14 cellular contexts compared by ENCODE assay signal in genomic region chr6:3759656-3760245, GRCh38. TPM values are rescaled to one million over a fixed set of nuclear protein-coding genes. Genes with fewer than 3 reads are reported as not detected.
DNase-seq lines count a peak whose midpoint lies in the region; ATAC-seq, FAIRE-seq and TF ChIP-seq lines count a peak whose summit lies in the region.
"Had no signal": no experiment of that assay in that cellular context is flagged by ENCODE, and none has a peak within 500 bp of the region (broad histone marks: within the 10 kb centered on the region; RNA-seq: fewer than 3 reads in every experiment).

No MANE protein-coding gene starts in this region.

- H3K9me3 ChIP-seq in vagina (no peaks in the 10 kb centered on the region), upper lobe of right lung (no peaks in the 10 kb centered on the region)

- FAIRE-seq in HTR-8/SVneo (lab: Jason Lieb, UNC), result peak; percentile 67

- H3K36me3 ChIP-seq in vagina (no peaks in the 10 kb centered on the region), upper lobe of right lung (no peaks in the 10 kb centered on the region)

- no peak overlapping the region for H3K4me3 Mint-ChIP-seq in mesothelial cell of epicardium
- H3K4me3 Mint-ChIP-seq: activated naive CD4-positive, alpha-beta T cell treated with anti-CD3 and anti-CD28 coated beads, Interleukin-2, amount 50 U/mL, for 24 hours; naive B cell had no signal

- peak overlapping the region; percentile 94 for H3K27ac Mint-ChIP-seq in mesothelial cell of epicardium
- H3K27ac Mint-ChIP-seq: activated naive CD4-positive, alpha-beta T cell treated with anti-CD3 and anti-CD28 coated beads, Interleukin-2, amount 50 U/mL, for 24 hours; naive B cell had no signal

- intact Hi-C loops in vagina (cut with DNase I), result no loop called here
- intact Hi-C loops in left ventricle myocardium superior (cut with micrococcal nuclease), result loop anchor here (10.0 kb wide), 1 partner anchor 65 kb away; no protein-coding TSS in a partner anchor
- intact Hi-C loops in upper lobe of right lung (cut with DNase I), result no loop called here

- no peak for TF ChIP-seq CTCF in choroid plexus epithelial cell (conservative IDR thresholded peaks at IDR 0.05; ENCODE audit: low read depth, low read length)
- no peak for TF ChIP-seq CTCF in mesothelial cell of epicardium (IDR thresholded peaks at IDR 0.05; ENCODE audit: unreplicated experiment)
- no peak for TF ChIP-seq CTCF in vagina (IDR thresholded peaks at IDR 0.05)
- TF ChIP-seq CTCF in upper lobe of right lung (IDR thresholded peaks at IDR 0.05), result no peak

- H3K9me3 Mint-ChIP-seq in mesothelial cell of epicardium, result no peaks in the 10 kb centered on the region
- H3K9me3 Mint-ChIP-seq: activated naive CD4-positive, alpha-beta T cell treated with anti-CD3 and anti-CD28 coated beads, Interleukin-2, amount 50 U/mL, for 24 hours; naive B cell had no signal

- no peaks in the 10 kb centered on the region for H3K36me3 Mint-ChIP-seq in mesothelial cell of epicardium
- H3K36me3 Mint-ChIP-seq: activated naive CD4-positive, alpha-beta T cell treated with anti-CD3 and anti-CD28 coated beads, Interleukin-2, amount 50 U/mL, for 24 hours had no signal

- DNase-seq in HTR-8/SVneo (ENCODE audit: insufficient read length, low spot score), result peak; percentile 61
- DNase-seq in choroid plexus epithelial cell (ENCODE audit: low read depth), result peak; percentile 88
- DNase-seq in mesothelial cell of epicardium (ENCODE audit: low spot score in 2 of 2, unreplicated experiment in 2 of 2), result no peak
- DNase-seq in vagina (ENCODE audit: extremely low spot score in 2 of 2), result no peak
- no peak for DNase-seq in left ventricle myocardium superior
- no peak for DNase-seq in upper lobe of right lung
- DNase-seq: Calu3; naive B cell; retina; stimulated activated naive CD4-positive, alpha-beta T cell treated with Interleukin-2 at 50 U/mL for 16 hours had no signal

- H3K4me3 ChIP-seq in choroid plexus epithelial cell (ENCODE audit: low read depth, low read length) (no peak overlapping the region), vagina (no peak overlapping the region), upper lobe of right lung (no peak overlapping the region)

- peaks cover 29% of the 10 kb centered on the region for H3K4me1 Mint-ChIP-seq in mesothelial cell of epicardium
- H3K4me1 Mint-ChIP-seq: activated naive CD4-positive, alpha-beta T cell treated with anti-CD3 and anti-CD28 coated beads, Interleukin-2, amount 50 U/mL, for 24 hours had no signal

- H3K27me3 ChIP-seq in vagina, result no peaks in the 10 kb centered on the region
- no peaks in the 10 kb centered on the region for H3K27me3 ChIP-seq in upper lobe of right lung

- H3K4me1 ChIP-seq in vagina (no peaks in the 10 kb centered on the region), upper lobe of right lung (no peaks in the 10 kb centered on the region)

- ATAC-seq in left ventricle myocardium superior (no peak), HG03097 (IDR thresholded peaks at IDR 0.05; ENCODE audit: low FRiP score, unreplicated experiment) (no peak), upper lobe of right lung (no peak)
- ATAC-seq: HCT116 had no signal

- no peaks in the 10 kb centered on the region for H3K27me3 Mint-ChIP-seq in mesothelial cell of epicardium (ENCODE audit: low read depth)
- H3K27me3 Mint-ChIP-seq: naive B cell had no signal

- H3K27ac ChIP-seq in vagina, result peak overlapping the region; percentile 8
- H3K27ac ChIP-seq in upper lobe of right lung, result no peak overlapping the region
- H3K27ac ChIP-seq: VCaP had no signal

- TF ChIP-seq POLR2A in vagina (IDR thresholded peaks at IDR 0.05), result no peak

RNA-seq across cellular contexts. Expression of gene PXDC1, which starts 8.2 kb away (rescaled TPM):
- total RNA-seq in mesothelial cell of epicardium (33.1 to 34.5 TPM (median 33.8 TPM) in 3 replicates), vagina (75.9 TPM), left ventricle myocardium superior (25.0 TPM), upper lobe of right lung (70.8 TPM)

Comparison
In these comparisons a context has a peak if more than half of its experiments do, and no peak if none do; other contexts are left out.
1. DNase-seq: peak in HTR-8/SVneo (single experiment) and choroid plexus epithelial cell (single experiment); none in mesothelial cell of epicardium (0 of 2), vagina (0 of 2), left ventricle myocardium superior (single experiment) and upper lobe of right lung (single experiment).